In the genomic region with DNA sequence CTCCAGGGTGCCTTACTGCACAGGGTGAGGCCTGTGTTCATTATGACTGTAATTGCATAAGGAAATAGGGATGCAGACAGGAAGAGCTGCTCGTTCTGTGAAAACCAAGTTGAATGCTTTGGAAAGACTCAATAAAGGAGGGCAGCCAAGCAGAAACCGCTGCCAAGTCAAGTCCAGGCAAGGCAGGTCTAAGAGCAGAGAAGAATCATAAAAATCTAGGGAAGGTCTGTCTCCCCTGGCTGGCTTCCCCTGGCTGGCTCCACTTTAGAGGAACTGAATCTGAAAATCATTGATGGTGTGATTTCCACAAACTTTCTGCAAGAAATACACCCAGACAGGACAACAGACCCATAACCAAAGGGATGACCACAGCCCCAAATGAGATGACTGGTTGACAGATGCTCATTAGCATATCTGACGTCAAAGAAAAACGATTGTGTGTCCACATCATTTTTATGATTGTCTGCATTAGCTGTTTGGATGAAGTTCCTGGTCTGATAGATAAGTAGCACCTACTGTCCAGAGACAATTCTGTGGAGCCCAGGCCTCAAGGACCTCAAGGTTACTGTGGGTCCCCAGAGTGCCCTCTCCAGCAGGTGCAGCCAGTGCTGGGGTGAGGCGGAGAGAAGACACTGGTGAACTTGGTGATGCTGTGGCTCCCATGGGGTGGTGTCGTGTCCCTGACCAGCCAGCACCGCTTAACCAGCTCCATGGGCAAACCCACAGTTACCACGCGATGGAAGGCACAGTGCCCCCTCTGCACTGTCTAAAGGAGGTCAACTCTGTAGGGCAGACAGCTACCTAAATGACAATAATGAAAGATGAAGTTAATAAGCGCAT, we compare ENCODE assay signal across 1 cellular context.
TF ChIP-seq lines count a peak whose summit lies in the region.

No MANE protein-coding gene starts in this region.

TF ChIP-seq in GM12878, 131 proteins besides CTCF, POLR2A, EP300 and RAD21 (continued from another document):
- TF ChIP-seq, protein P1, sequence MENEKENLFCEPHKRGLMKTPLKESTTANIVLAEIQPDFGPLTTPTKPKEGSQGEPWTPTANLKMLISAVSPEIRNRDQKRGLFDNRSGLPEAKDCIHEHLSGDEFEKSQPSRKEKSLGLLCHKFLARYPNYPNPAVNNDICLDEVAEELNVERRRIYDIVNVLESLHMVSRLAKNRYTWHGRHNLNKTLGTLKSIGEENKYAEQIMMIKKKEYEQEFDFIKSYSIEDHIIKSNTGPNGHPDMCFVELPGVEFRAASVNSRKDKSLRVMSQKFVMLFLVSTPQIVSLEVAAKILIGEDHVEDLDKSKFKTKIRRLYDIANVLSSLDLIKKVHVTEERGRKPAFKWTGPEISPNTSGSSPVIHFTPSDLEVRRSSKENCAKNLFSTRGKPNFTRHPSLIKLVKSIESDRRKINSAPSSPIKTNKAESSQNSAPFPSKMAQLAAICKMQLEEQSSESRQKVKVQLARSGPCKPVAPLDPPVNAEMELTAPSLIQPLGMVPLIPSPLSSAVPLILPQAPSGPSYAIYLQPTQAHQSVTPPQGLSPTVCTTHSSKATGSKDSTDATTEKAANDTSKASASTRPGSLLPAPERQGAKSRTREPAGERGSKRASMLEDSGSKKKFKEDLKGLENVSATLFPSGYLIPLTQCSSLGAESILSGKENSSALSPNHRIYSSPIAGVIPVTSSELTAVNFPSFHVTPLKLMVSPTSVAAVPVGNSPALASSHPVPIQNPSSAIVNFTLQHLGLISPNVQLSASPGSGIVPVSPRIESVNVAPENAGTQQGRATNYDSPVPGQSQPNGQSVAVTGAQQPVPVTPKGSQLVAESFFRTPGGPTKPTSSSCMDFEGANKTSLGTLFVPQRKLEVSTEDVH (IDR thresholded peaks at IDR 0.05; ENCODE audit: low read depth, partially characterized antibody) = no peak
- TF ChIP-seq TARDBP (IDR thresholded peaks at IDR 0.05; ENCODE audit: borderline replicate concordance) (no peak), SIX5 (IDR thresholded peaks at IDR 0.05; ENCODE audit: low read depth, low read length, severe bottlenecking) (no peak), PAX5 (IDR thresholded peaks at IDR 0.05; ENCODE audit: borderline replicate concordance, low read depth, low read length) (0 out of 2 replicates have a peak, but pooled peaks have one; percentile 15), CBFB (IDR thresholded peaks at IDR 0.05; ENCODE audit: low read depth) (no peak), CREM (IDR thresholded peaks at IDR 0.05; ENCODE audit: low read depth) (peak; percentile 42; the same call in 1 of the 2 replicates), RUNX3 (IDR thresholded peaks at IDR 0.05; ENCODE audit: low read length) (peak; percentile 48; the same call in 1 of the 2 replicates), SPI1 (IDR thresholded peaks at IDR 0.05; ENCODE audit: borderline replicate concordance, insufficient read depth, low read depth, low read length) (peak; percentile 80)
- TF ChIP-seq, protein P2, sequence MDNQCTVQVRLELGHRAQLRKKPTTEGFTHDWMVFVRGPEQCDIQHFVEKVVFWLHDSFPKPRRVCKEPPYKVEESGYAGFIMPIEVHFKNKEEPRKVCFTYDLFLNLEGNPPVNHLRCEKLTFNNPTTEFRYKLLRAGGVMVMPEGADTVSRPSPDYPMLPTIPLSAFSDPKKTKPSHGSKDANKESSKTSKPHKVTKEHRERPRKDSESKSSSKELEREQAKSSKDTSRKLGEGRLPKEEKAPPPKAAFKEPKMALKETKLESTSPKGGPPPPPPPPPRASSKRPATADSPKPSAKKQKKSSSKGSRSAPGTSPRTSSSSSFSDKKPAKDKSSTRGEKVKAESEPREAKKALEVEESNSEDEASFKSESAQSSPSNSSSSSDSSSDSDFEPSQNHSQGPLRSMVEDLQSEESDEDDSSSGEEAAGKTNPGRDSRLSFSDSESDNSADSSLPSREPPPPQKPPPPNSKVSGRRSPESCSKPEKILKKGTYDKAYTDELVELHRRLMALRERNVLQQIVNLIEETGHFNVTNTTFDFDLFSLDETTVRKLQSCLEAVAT (IDR thresholded peaks at IDR 0.05) = no peak
- TF ChIP-seq, protein P3, sequence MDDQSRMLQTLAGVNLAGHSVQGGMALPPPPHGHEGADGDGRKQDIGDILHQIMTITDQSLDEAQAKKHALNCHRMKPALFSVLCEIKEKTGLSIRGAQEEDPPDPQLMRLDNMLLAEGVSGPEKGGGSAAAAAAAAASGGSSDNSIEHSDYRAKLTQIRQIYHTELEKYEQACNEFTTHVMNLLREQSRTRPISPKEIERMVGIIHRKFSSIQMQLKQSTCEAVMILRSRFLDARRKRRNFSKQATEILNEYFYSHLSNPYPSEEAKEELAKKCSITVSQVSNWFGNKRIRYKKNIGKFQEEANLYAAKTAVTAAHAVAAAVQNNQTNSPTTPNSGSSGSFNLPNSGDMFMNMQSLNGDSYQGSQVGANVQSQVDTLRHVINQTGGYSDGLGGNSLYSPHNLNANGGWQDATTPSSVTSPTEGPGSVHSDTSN (IDR thresholded peaks at IDR 0.05; ENCODE audit: insufficient replicate concordance, low read depth, low read length) = no peak
